ENCODE assay signal across 8 cellular contexts in the genomic region with DNA sequence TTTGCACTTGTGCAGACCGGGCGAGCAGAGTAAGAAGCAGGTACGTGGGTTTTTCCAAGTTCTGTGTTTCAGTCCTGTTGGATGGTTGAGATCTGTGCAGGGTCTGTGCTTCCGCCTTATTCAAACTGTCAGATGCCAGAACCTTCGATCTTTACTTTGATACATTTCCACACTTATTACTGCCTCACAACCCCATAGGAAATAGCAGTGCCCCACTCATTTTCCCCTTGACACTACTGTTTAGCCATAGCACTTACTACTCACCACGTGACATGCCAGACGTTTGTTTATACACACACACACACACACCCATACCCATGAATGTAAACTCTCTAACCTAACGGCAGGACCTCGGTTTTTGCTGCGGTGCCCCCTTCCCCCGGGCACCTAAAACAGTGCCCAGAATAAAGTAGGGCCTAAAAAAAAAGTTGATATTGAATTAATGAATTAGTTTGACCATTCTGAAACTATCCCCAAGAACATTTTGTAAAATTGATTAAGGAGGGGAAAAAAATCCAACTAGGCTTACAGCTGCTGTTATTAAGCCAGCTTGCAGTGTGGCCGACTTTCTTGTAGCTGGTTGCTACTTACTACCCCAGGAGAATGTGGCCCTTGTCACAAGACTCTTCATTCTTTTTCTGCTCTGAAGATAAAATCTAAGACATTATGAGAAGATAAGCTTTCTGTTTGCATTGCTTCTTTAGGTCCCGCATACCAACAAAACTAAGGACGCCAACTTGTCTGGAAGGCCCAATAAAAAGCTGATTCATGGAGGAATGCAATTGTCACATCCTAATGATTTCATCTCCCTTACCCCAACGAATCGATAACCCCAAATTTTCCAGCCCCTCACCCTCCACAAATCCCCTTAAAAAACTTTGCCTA. TPM values are rescaled to one million over a fixed set of nuclear protein-coding genes. Genes with fewer than 3 reads are reported as not detected.
A peak's percentile ranks its signal among the peaks of the same experiment; 100 is the strongest.
DNase-seq lines count a peak whose midpoint lies in the region; ATAC-seq and TF ChIP-seq lines count a peak whose summit lies in the region.

No MANE protein-coding gene starts in this region.

- H3K4me3 Mint-ChIP-seq in osteocyte (ENCODE audit: unreplicated experiment), result peak overlapping the region; percentile 82

- peak; percentile 30 for ATAC-seq in GM19043 (IDR thresholded peaks at IDR 0.05; ENCODE audit: low read depth, unreplicated experiment)
- peak; percentile 9 for ATAC-seq in HG03565 (IDR thresholded peaks at IDR 0.05; ENCODE audit: unreplicated experiment)
- ATAC-seq in HG03045 (IDR thresholded peaks at IDR 0.05; ENCODE audit: unreplicated experiment), result no peak

- TF ChIP-seq CTCF in fibroblast of pulmonary artery (IDR thresholded peaks at IDR 0.05; ENCODE audit: low read length, missing control alignments), result no peak
- TF ChIP-seq CTCF in osteocyte (IDR thresholded peaks at IDR 0.05), result no peak

- H3K9me3 Mint-ChIP-seq in osteocyte (ENCODE audit: unreplicated experiment), result no peaks in the 10 kb centered on the region

- peak overlapping the region; percentile 98 for H3K27ac Mint-ChIP-seq in osteocyte (ENCODE audit: unreplicated experiment)

- peak; percentile 13 for DNase-seq in COLO829 (ENCODE audit: low spot score)
- DNase-seq in T-helper 9 cell, result peak; percentile 2
- peak; percentile 4 for DNase-seq in fibroblast of pulmonary artery (ENCODE audit: low read depth)
- DNase-seq in osteocyte (ENCODE audit: extremely low spot score, unreplicated experiment), result no peak
- no peak for DNase-seq in CD1c-positive myeloid dendritic cell (ENCODE audit: extremely low spot score)

- no peaks in the 10 kb centered on the region for H3K36me3 Mint-ChIP-seq in osteocyte (ENCODE audit: unreplicated experiment)

- no peaks in the 10 kb centered on the region for H3K27me3 Mint-ChIP-seq in osteocyte (ENCODE audit: unreplicated experiment)

- peak overlapping the region; percentile 89 for H3K4me3 ChIP-seq in fibroblast of pulmonary artery (replicated peaks; ENCODE audit: low read depth, low read length)

- H3K4me1 Mint-ChIP-seq in osteocyte (ENCODE audit: unreplicated experiment), result peaks cover 30% of the 10 kb centered on the region

RNA-seq across cellular contexts. Expression of a gene that starts 0.7 kb away (rescaled TPM):
- 7.8 and 11.6 TPM in 2 replicates for total RNA-seq in osteocyte

Comparison
In these comparisons a context has a peak if more than half of its experiments do, and no peak if none do; other contexts are left out.
1. DNase-seq: peak in COLO829 (single experiment), T-helper 9 cell (single experiment) and fibroblast of pulmonary artery (single experiment); none in osteocyte (single experiment) and CD1c-positive myeloid dendritic cell (single experiment).